26 cellular contexts compared by ENCODE assay signal in the genomic region with DNA sequence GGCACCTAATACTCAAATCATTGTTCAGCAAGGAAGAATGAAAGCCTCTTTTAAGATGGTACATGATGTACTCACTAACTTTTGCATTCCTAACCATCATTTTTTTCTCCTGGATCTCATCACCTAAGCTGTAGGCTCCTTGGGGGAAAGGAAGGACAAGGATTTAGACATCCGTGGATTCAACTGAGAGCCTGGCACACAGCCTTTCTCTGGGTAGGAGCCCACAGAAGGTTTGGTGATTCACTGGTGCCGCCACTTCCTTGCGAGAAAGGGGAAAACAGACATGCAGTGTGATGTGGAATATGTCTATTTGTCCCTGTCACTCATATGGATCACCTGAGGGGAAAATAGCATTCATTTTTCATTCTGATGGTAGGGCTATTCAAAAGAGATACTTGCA.
DNase-seq lines count a peak whose midpoint lies in the region; ATAC-seq and TF ChIP-seq lines count a peak whose summit lies in the region.
"Had no signal": no experiment of that assay in that cellular context is flagged by ENCODE, and none has a peak within 500 bp of the region (broad histone marks: within the 10 kb centered on the region; RNA-seq: fewer than 3 reads in every experiment).

No MANE protein-coding gene starts in this region.

- no peaks in the 10 kb centered on the region for H3K27me3 Mint-ChIP-seq in nephron progenitor cell (ENCODE audit: low read depth, poor library complexity)
- H3K27me3 Mint-ChIP-seq: CD4-positive, alpha-beta memory T cell; effector memory CD8-positive, alpha-beta T cell had no signal

- H3K27ac Mint-ChIP-seq in nephron progenitor cell: peak overlapping the region; percentile 37
- H3K27ac Mint-ChIP-seq: CD4-positive, alpha-beta memory T cell; effector memory CD8-positive, alpha-beta T cell; stimulated activated effector memory CD8-positive, alpha-beta T cell treated with anti-CD3 and anti-CD28 coated beads, Interleukin-12 subunit alpha, Interleukin-12 subunit beta, amount 100 ng/mL, for 72 hours had no signal

- peaks cover 5% of the 10 kb centered on the region; the same call in 1 of the 2 replicates for H3K4me1 ChIP-seq in PC-3 (ENCODE audit: insufficient read depth, low read length)
- peaks cover 0 to 86% (median 26%) of the 10 kb centered on the region in 4 donors for H3K4me1 ChIP-seq in tibial artery
- peaks cover 0 to 41% (median 10%) of the 10 kb centered on the region in 3 donors for H3K4me1 ChIP-seq in esophagus squamous epithelium
- H3K4me1 ChIP-seq: right lobe of liver, testis had no signal

- no peaks in the 10 kb centered on the region for H3K9me2 ChIP-seq in PC-3 (replicated peaks; ENCODE audit: low read length)

- no peaks in the 10 kb centered on the region for H3K79me2 ChIP-seq in PC-3 (ENCODE audit: low read length)

- H3K4me2 ChIP-seq in PC-3 (ENCODE audit: low read length): 0 out of 2 replicates have a peak overlapping the region, but pooled peaks have one; percentile 33

- H3K9me3 ChIP-seq in PC-3 (ENCODE audit: low read length): no peaks in the 10 kb centered on the region
- no peaks in the 10 kb centered on the region for H3K9me3 ChIP-seq in tibial artery
- no peaks in the 10 kb centered on the region for H3K9me3 ChIP-seq in esophagus squamous epithelium
- H3K9me3 ChIP-seq: right lobe of liver, testis had no signal

- H3K27me3 ChIP-seq in PC-3 (ENCODE audit: low read length) (no peaks in the 10 kb centered on the region), tibial artery (no peaks in the 10 kb centered on the region), esophagus squamous epithelium (no peaks in the 10 kb centered on the region)
- H3K27me3 ChIP-seq: heart left ventricle, right lobe of liver, testis had no signal

- TF ChIP-seq POLR2A in esophagus squamous epithelium (IDR thresholded peaks at IDR 0.05): no peak

- peaks cover 4% of the 10 kb centered on the region for H3K9me3 Mint-ChIP-seq in nephron progenitor cell

- H3K36me3 ChIP-seq in PC-3 (ENCODE audit: low read depth, low read length) (no peaks in the 10 kb centered on the region), tibial artery (no peaks in the 10 kb centered on the region), esophagus squamous epithelium (no peaks in the 10 kb centered on the region)
- H3K36me3 ChIP-seq: heart left ventricle, left ventricle myocardium inferior, right lobe of liver, WERI-Rb-1 had no signal

- H2AFZ ChIP-seq in PC-3 (ENCODE audit: low read length): no peak overlapping the region

- CTCF ChIA-PET in PC-3 (lab: Charles Lee): no interaction called here

- no peaks in the 10 kb centered on the region for H3F3A ChIP-seq in PC-3 (ENCODE audit: low read length, unreplicated experiment)

- ATAC-seq in PC-3 (no peak), GM21381 (IDR thresholded peaks at IDR 0.05; ENCODE audit: unreplicated experiment) (no peak)
- ATAC-seq: effector memory CD8-positive, alpha-beta T cell; right lobe of liver; stimulated activated effector memory CD8-positive, alpha-beta T cell treated with anti-CD3 and anti-CD28 coated beads, Interleukin-12 subunit alpha, Interleukin-12 subunit beta, amount 100 ng/mL, for 72 hours had no signal

- no TSS peak for BruUV-seq in PC-3 (replicated peaks; lab: Mats Ljungman, UMichigan)

- no peaks in the 10 kb centered on the region for H4K20me1 ChIP-seq in PC-3 (ENCODE audit: low read length)

- no peak overlapping the region for H3K4me3 ChIP-seq in PC-3 (ENCODE audit: low read length)
- H3K4me3 ChIP-seq in epithelial cell of esophagus (ENCODE audit: low read length): no peak overlapping the region
- no peak overlapping the region for H3K4me3 ChIP-seq in tibial artery
- H3K4me3 ChIP-seq in esophagus squamous epithelium: no peak overlapping the region
- H3K4me3 ChIP-seq: heart left ventricle, left ventricle myocardium inferior, right lobe of liver, SK-N-MC, testis had no signal

- peak; percentile 10 for DNase-seq in PC-3
- DNase-seq in epithelial cell of esophagus (ENCODE audit: low read depth): peak; percentile 17
- no peak for DNase-seq in nephron progenitor cell
- peak in 1 of 2 donors; percentile 21 for DNase-seq in tibial artery
- DNase-seq in NK-92 (lab: John Stamatoyannopoulos, UW; ENCODE audit: unreplicated experiment): no peak
- DNase-seq in esophagus squamous epithelium (lab: John Stamatoyannopoulos, UW): no peak
- no peak for DNase-seq in head of caudate nucleus
- DNase-seq: activated CD4-positive, alpha-beta T cell treated with anti-CD3 and anti-CD28 coated beads, Interleukin-2, amount 50 U/mL, for 48 hours; activated gamma-delta T cell treated with Interleukin-2 at 50 U/mL for 16 hours; amygdala; CD4-positive, alpha-beta memory T cell; DMS153; effector memory CD8-positive, alpha-beta T cell; GDM1; GOT3; heart left ventricle; left ventricle myocardium inferior; NCI-H1092 treated with DMSO at 0.1 percent for 48 hours; NCI-H2029 treated with DMSO at 0.1 percent for 48 hours; NCI-H446; right lobe of liver; testis; WERI-Rb-1 had no signal

- H3K4me3 Mint-ChIP-seq in nephron progenitor cell: no peak overlapping the region
- H3K4me3 Mint-ChIP-seq: CD4-positive, alpha-beta memory T cell; effector memory CD8-positive, alpha-beta T cell; stimulated activated effector memory CD8-positive, alpha-beta T cell treated with anti-CD3 and anti-CD28 coated beads, Interleukin-12 subunit alpha, Interleukin-12 subunit beta, amount 100 ng/mL, for 72 hours had no signal

- no peak for TF ChIP-seq CTCF in PC-3 (conservative IDR thresholded peaks at IDR 0.05; ENCODE audit: low read depth, low read length)
- no peak for TF ChIP-seq CTCF in epithelial cell of esophagus (IDR thresholded peaks at IDR 0.05; ENCODE audit: insufficient read depth, low read depth, low read length, missing control alignments)
- TF ChIP-seq CTCF in nephron progenitor cell (IDR thresholded peaks at IDR 0.05): no peak
- no peak for TF ChIP-seq CTCF in tibial artery (IDR thresholded peaks at IDR 0.05)
- no peak for TF ChIP-seq CTCF in esophagus squamous epithelium (IDR thresholded peaks at IDR 0.05)

- H3K27ac ChIP-seq in PC-3 (ENCODE audit: low read length): no peak overlapping the region
- peak overlapping the region; percentile 55 to 76 for H3K27ac ChIP-seq in tibial artery
- peak overlapping the region in 2 of 4 donors; percentile 19 to 49 for H3K27ac ChIP-seq in esophagus squamous epithelium
- H3K27ac ChIP-seq: left ventricle myocardium inferior, SK-N-MC, WERI-Rb-1 had no signal

- POLR2A ChIA-PET in PC-3 (lab: Charles Lee; ENCODE audit: unreplicated experiment): no interaction called here

- intact Hi-C loops in PC-3 (cut with micrococcal nuclease): no loop called here
- intact Hi-C loops in tibial artery (cut with DNase I; ENCODE audit: low total_unique reads): no loop called here
- intact Hi-C loops in esophagus squamous epithelium (cut with DNase I): no loop called here
- intact Hi-C loops in head of caudate nucleus (cut with DNase I): no loop called here

- H3K9ac ChIP-seq in PC-3 (ENCODE audit: low read length): no peak overlapping the region

- 47 to 59% methylated on average over 2 to 3 of the region's 3 CpGs for WGBS in esophagus squamous epithelium, 2 donors

- peaks cover 16% of the 10 kb centered on the region for H3K4me1 Mint-ChIP-seq in nephron progenitor cell
- H3K4me1 Mint-ChIP-seq: CD4-positive, alpha-beta memory T cell; stimulated activated effector memory CD8-positive, alpha-beta T cell treated with anti-CD3 and anti-CD28 coated beads, Interleukin-12 subunit alpha, Interleukin-12 subunit beta, amount 100 ng/mL, for 72 hours had no signal

- no peaks in the 10 kb centered on the region for H3K36me3 Mint-ChIP-seq in nephron progenitor cell (ENCODE audit: low read depth)
- H3K36me3 Mint-ChIP-seq: CD4-positive, alpha-beta memory T cell; stimulated activated effector memory CD8-positive, alpha-beta T cell treated with anti-CD3 and anti-CD28 coated beads, Interleukin-12 subunit alpha, Interleukin-12 subunit beta, amount 100 ng/mL, for 72 hours had no signal

Comparison
In these comparisons a context has a peak if more than half of its experiments do, and no peak if none do; other contexts are left out.
1. DNase-seq: peak in PC-3 (single experiment) and epithelial cell of esophagus (single experiment); none in nephron progenitor cell (single experiment), NK-92 (single experiment), esophagus squamous epithelium (single experiment) and head of caudate nucleus (0 of 42).